Comparison of ENCODE assay signal across 15 cellular contexts in genomic region chr6:113146878-113147277, GRCh38.
"Had no signal": no experiment of that assay in that cellular context is flagged by ENCODE, and none has a peak within 500 bp of the region (broad histone marks: within the 10 kb centered on the region; RNA-seq: fewer than 3 reads in every experiment).

No MANE protein-coding gene starts in this region.

- H3K27ac Mint-ChIP-seq: activated T-cell treated with anti-CD3 and anti-CD28 coated beads, Interleukin-2, amount 50 U/mL, for 72 hours; T-helper 1 cell treated with Interleukin-12 subunit alpha and Interleukin-12 subunit beta and Interleukin-4 antibody, amounts not matched to agents 30 μg/mL and 1 μg/mL, for 36 hours had no signal

- ATAC-seq: activated T-cell treated with anti-CD3 and anti-CD28 coated beads, Interleukin-2, amount 50 U/mL, for 72 hours; esophagus mucosa; gastrocnemius medialis; heart left ventricle; left ventricle myocardium superior; upper lobe of right lung had no signal

- DNase-seq: activated CD4-positive, alpha-beta T cell treated with anti-CD3 and anti-CD28 coated beads, Interleukin-2, amount 50 U/mL, for 4 hours; activated effector memory CD4-positive, alpha-beta T cell treated with anti-CD3 and anti-CD28 coated beads, Interleukin-2, amount 50 U/mL, for 16 hours; activated naive CD4-positive, alpha-beta T cell treated with anti-CD3 and anti-CD28 coated beads, Interleukin-2, amount 50 U/mL, for 16 hours; activated T-cell treated with anti-CD3 and anti-CD28 coated beads, Interleukin-2, amount 50 U/mL, for 72 hours; aorta; gastrocnemius medialis; heart left ventricle; left ventricle myocardium superior; sigmoid colon; spleen; stimulated activated CD8-positive, alpha-beta memory T cell treated with anti-CD3 and anti-CD28 coated beads, Interleukin-4, amount 100 ng/mL, for 48 hours; stimulated activated naive CD4-positive, alpha-beta T cell; upper lobe of right lung had no signal

- H3K9me3 Mint-ChIP-seq: T-helper 1 cell treated with Interleukin-12 subunit alpha and Interleukin-12 subunit beta and Interleukin-4 antibody, amounts not matched to agents 30 μg/mL and 1 μg/mL, for 36 hours had no signal

- H3K4me3 Mint-ChIP-seq: activated T-cell treated with anti-CD3 and anti-CD28 coated beads, Interleukin-2, amount 50 U/mL, for 72 hours; T-helper 1 cell treated with Interleukin-12 subunit alpha and Interleukin-12 subunit beta and Interleukin-4 antibody, amounts not matched to agents 30 μg/mL and 1 μg/mL, for 36 hours had no signal
